8 cellular contexts compared by ENCODE assay signal in genomic region chr16:50841081-50841886, GRCh38.
DNase-seq lines count a peak whose midpoint lies in the region; ATAC-seq and TF ChIP-seq lines count a peak whose summit lies in the region.

No MANE protein-coding gene starts in this region.

- TF ChIP-seq CTCF in mesothelial cell of epicardium (IDR thresholded peaks at IDR 0.05; ENCODE audit: unreplicated experiment), result no peak
- no peak for TF ChIP-seq CTCF in RWPE1 (conservative IDR thresholded peaks at IDR 0.05; ENCODE audit: low read depth)

- peaks cover 56% of the 10 kb centered on the region for H3K27me3 Mint-ChIP-seq in mesothelial cell of epicardium (ENCODE audit: low read depth)

- POLR2A ChIA-PET in RWPE1 (lab: Yijun Ruan, JAX; ENCODE audit: low non-redundant PET), result no interaction called here

- peak overlapping the region; percentile 67 for H3K4me3 ChIP-seq in adipocyte (ENCODE audit: low read length)

- H3K36me3 ChIP-seq in adipocyte (ENCODE audit: control insufficient read depth, insufficient read depth, low read length, severe bottlenecking), result no peaks in the 10 kb centered on the region

- no peak overlapping the region for H3K9ac ChIP-seq in adipocyte (ENCODE audit: low read length)

- no peaks in the 10 kb centered on the region for H3K36me3 Mint-ChIP-seq in mesothelial cell of epicardium

- H3K4me3 Mint-ChIP-seq in mesothelial cell of epicardium, result peak overlapping the region; percentile 49

- H3K27ac ChIP-seq in substantia nigra (ENCODE audit: low read depth, low read length, poor library complexity, severe bottlenecking) (peak overlapping the region; percentile 99), RWPE1 (no peak overlapping the region)

- ATAC-seq in HG02610 (IDR thresholded peaks at IDR 0.05; ENCODE audit: unreplicated experiment), result no peak

- peaks cover 37% of the 10 kb centered on the region for H3K27me3 ChIP-seq in adipocyte (replicated peaks; ENCODE audit: control insufficient read depth, insufficient read depth, low read length)

- H3K27ac Mint-ChIP-seq in mesothelial cell of epicardium, result no peak overlapping the region

- CTCF ChIA-PET in RWPE1 (lab: Yijun Ruan, JAX), result no interaction called here

- no peaks in the 10 kb centered on the region for H3K4me1 Mint-ChIP-seq in mesothelial cell of epicardium

- peak; percentile 58 for DNase-seq in NCI-H748 (lab: John Stamatoyannopoulos, UW; ENCODE audit: unreplicated experiment)
- no peak for DNase-seq in NCI-H748 treated with DMSO at 0.1 percent for 48 hours (lab: John Stamatoyannopoulos, UW)
- peak; percentile 7 for DNase-seq in adipocyte (ENCODE audit: low read depth)
- DNase-seq in mesothelial cell of epicardium (ENCODE audit: low spot score in 2 of 2, unreplicated experiment in 2 of 2), result no peak
- DNase-seq in substantia nigra (lab: John Stamatoyannopoulos, UW), result no peak
- no peak for DNase-seq in NCI-H82 (lab: John Stamatoyannopoulos, UW)
- no peak for DNase-seq in RWPE1 (ENCODE audit: low spot score)

- no peaks in the 10 kb centered on the region for H3K9me3 ChIP-seq in adipocyte (ENCODE audit: control insufficient read depth, low read length)

- peaks cover 4% of the 10 kb centered on the region for H3K4me1 ChIP-seq in adipocyte (ENCODE audit: control insufficient read depth, insufficient read depth, low read length)

- H3K9me3 Mint-ChIP-seq in mesothelial cell of epicardium, result no peaks in the 10 kb centered on the region

Comparison
In these comparisons a context has a peak if more than half of its experiments do, and no peak if none do; other contexts are left out.
1. DNase-seq: peak in NCI-H748 (single experiment) and adipocyte (single experiment); none in NCI-H748 treated with DMSO at 0.1 percent for 48 hours (single experiment), mesothelial cell of epicardium (0 of 2), substantia nigra (0 of 49), NCI-H82 (single experiment) and RWPE1 (single experiment).